ENCODE assay signal across 8 cellular contexts in genomic region chr19:11737964-11738745, GRCh38. TPM values are rescaled to one million over a fixed set of nuclear protein-coding genes. Genes with fewer than 3 reads are reported as not detected.
A peak's percentile ranks its signal among the peaks of the same experiment; 100 is the strongest.
DNase-seq lines count a peak whose midpoint lies in the region; ATAC-seq and TF ChIP-seq lines count a peak whose summit lies in the region.

No MANE protein-coding gene starts in this region.

- H3K9me3 Mint-ChIP-seq in activated naive CD8-positive, alpha-beta T cell (ENCODE audit: low read depth), result no peaks in the 10 kb centered on the region
- H3K9me3 Mint-ChIP-seq in progenitor cell of endocrine pancreas (ENCODE audit: low read depth), result no peaks in the 10 kb centered on the region

- peak; percentile 28 for ATAC-seq in GM18873 (IDR thresholded peaks at IDR 0.05; ENCODE audit: low FRiP score, unreplicated experiment)
- ATAC-seq in HG03097 (IDR thresholded peaks at IDR 0.05; ENCODE audit: low FRiP score, unreplicated experiment), result peak; percentile 32
- peak; percentile 28 to 80 (median 50) for ATAC-seq in heart right ventricle

- peak overlapping the region; percentile 47 to 97 (median 93) for H3K27ac ChIP-seq in heart right ventricle

- DNase-seq in Ammon's horn (ENCODE audit: low spot score) (peak; percentile 10), RPMI8226 (peak; percentile 71), heart right ventricle (peak; percentile 23 to 31), progenitor cell of endocrine pancreas (ENCODE audit: low spot score, unreplicated experiment) (peak; percentile 56), NCI-H128 (lab: John Stamatoyannopoulos, UW; ENCODE audit: unreplicated experiment) (no peak)

- H3K27me3 ChIP-seq in heart right ventricle, result no peaks in the 10 kb centered on the region

- peaks cover 0 to 5% (median 0%) of the 10 kb centered on the region in 9 donors for H3K36me3 ChIP-seq in heart right ventricle

- H3K4me1 ChIP-seq in heart right ventricle, result peaks cover 0 to 31% (median 26%) of the 10 kb centered on the region in 9 donors

- WGBS in heart right ventricle, 2 donors, result 0 to 1% methylated on average over 51 to 52 of the region's 52 CpGs

- no peaks in the 10 kb centered on the region for H3K9me3 ChIP-seq in heart right ventricle

- H3K4me3 Mint-ChIP-seq in activated naive CD8-positive, alpha-beta T cell, result peak overlapping the region; percentile 94
- H3K4me3 Mint-ChIP-seq in progenitor cell of endocrine pancreas (ENCODE audit: low read depth), result peak overlapping the region; percentile 100

- peak in 3 of 9 donors; percentile 26 to 30 (median 28) for TF ChIP-seq CTCF in heart right ventricle (IDR thresholded peaks at IDR 0.05)
- TF ChIP-seq CTCF in progenitor cell of endocrine pancreas (IDR thresholded peaks at IDR 0.05; ENCODE audit: unreplicated experiment), result peak; percentile 21

- peak overlapping the region; percentile 82 to 97 (median 92) for H3K4me3 ChIP-seq in heart right ventricle

- H3K27me3 Mint-ChIP-seq in activated naive CD8-positive, alpha-beta T cell, result no peaks in the 10 kb centered on the region
- H3K27me3 Mint-ChIP-seq in progenitor cell of endocrine pancreas, result no peaks in the 10 kb centered on the region

- peaks cover 4% of the 10 kb centered on the region for H3K36me3 Mint-ChIP-seq in activated naive CD8-positive, alpha-beta T cell
- peaks cover 9% of the 10 kb centered on the region for H3K36me3 Mint-ChIP-seq in progenitor cell of endocrine pancreas (ENCODE audit: insufficient read depth)

- H3K4me1 Mint-ChIP-seq in activated naive CD8-positive, alpha-beta T cell (ENCODE audit: low read depth), result peaks cover 22% of the 10 kb centered on the region
- H3K4me1 Mint-ChIP-seq in progenitor cell of endocrine pancreas (ENCODE audit: low read depth), result peaks cover 20% of the 10 kb centered on the region

- intact Hi-C loops in heart right ventricle (cut with DNase I), result loop anchor here in 6 of 10 donors (2.0 to 5.0 kb wide), 4 partner anchors 29 to 141 kb away; partner anchors contain the start of genes ZNF441 (in 4 of the 6) and ZNF627 (in 1 of the 6)

- no peak overlapping the region for H3K27ac Mint-ChIP-seq in activated naive CD8-positive, alpha-beta T cell
- H3K27ac Mint-ChIP-seq in progenitor cell of endocrine pancreas, result peak overlapping the region; percentile 100

RNA-seq across cellular contexts. Expression of gene ZNF823, which starts 0.6 kb away (rescaled TPM):
- 1 to 10 TPM; 2.2 to 5.7 (median 3.3) TPM for total RNA-seq in heart right ventricle
- 1 to 10 TPM; 2.0 to 5.5 TPM for polyA plus RNA-seq in heart right ventricle
- 12.0 and 12.4 TPM in 2 replicates for total RNA-seq in progenitor cell of endocrine pancreas

RNA-seq across cellular contexts. Expression of gene ZNF441, which starts 28.6 kb away (rescaled TPM):
- total RNA-seq in heart right ventricle (1 to 10 TPM; 2.8 to 7.0 (median 5.2) TPM), progenitor cell of endocrine pancreas (3.8 and 4.4 TPM in 2 replicates)
- polyA plus RNA-seq in heart right ventricle, result 1 to 10 TPM; 1.7 to 5.6 TPM
